ENCODE assay signal across 7 cellular contexts in genomic region chr11:34250732-34251639, GRCh38.
DNase-seq lines count a peak whose midpoint lies in the region; ATAC-seq, FAIRE-seq and TF ChIP-seq lines count a peak whose summit lies in the region.

No MANE protein-coding gene starts in this region.

- DNase-seq in RCC 7860 (ENCODE audit: low spot score): peak; percentile 69
- DNase-seq in head of caudate nucleus: peak; percentile 43 to 95 (median 78)
- DNase-seq in retinal pigment epithelial cell (ENCODE audit: low read depth): no peak
- no peak for DNase-seq in HuH-7 (ENCODE audit: low spot score)

- peak overlapping the region; percentile 12 for H3K4me3 ChIP-seq in retinal pigment epithelial cell (ENCODE audit: low read length)

- H3K27me3 Mint-ChIP-seq in activated T-helper 17 cell treated with anti-CD3 and anti-CD28 coated beads, Interleukin-2, amount 50 U/mL, for 72 hours: peaks cover 3% of the 10 kb centered on the region

- peak overlapping the region; percentile 46 for H3K4me3 Mint-ChIP-seq in activated T-helper 17 cell treated with anti-CD3 and anti-CD28 coated beads, Interleukin-2, amount 50 U/mL, for 72 hours

- no peaks in the 10 kb centered on the region for H3K36me3 Mint-ChIP-seq in activated T-helper 17 cell treated with anti-CD3 and anti-CD28 coated beads, Interleukin-2, amount 50 U/mL, for 72 hours (ENCODE audit: low read depth)

- peaks cover 36% of the 10 kb centered on the region for H3K4me1 Mint-ChIP-seq in activated T-helper 17 cell treated with anti-CD3 and anti-CD28 coated beads, Interleukin-2, amount 50 U/mL, for 72 hours

- TF ChIP-seq CTCF in retinal pigment epithelial cell (conservative IDR thresholded peaks at IDR 0.05; ENCODE audit: low read depth, low read length): no peak

- no peak overlapping the region for H3K27ac Mint-ChIP-seq in activated T-helper 17 cell treated with anti-CD3 and anti-CD28 coated beads, Interleukin-2, amount 50 U/mL, for 72 hours

- no peaks in the 10 kb centered on the region for H3K9me3 Mint-ChIP-seq in activated T-helper 17 cell treated with anti-CD3 and anti-CD28 coated beads, Interleukin-2, amount 50 U/mL, for 72 hours

- intact Hi-C loops in head of caudate nucleus (cut with DNase I): no loop called here

- ATAC-seq in GM19035 (IDR thresholded peaks at IDR 0.05; ENCODE audit: unreplicated experiment) (peak; percentile 87), HG03064 (IDR thresholded peaks at IDR 0.05; ENCODE audit: low read depth, unreplicated experiment) (peak; percentile 74)
- ATAC-seq in activated T-helper 17 cell treated with anti-CD3 and anti-CD28 coated beads, Interleukin-2, amount 50 U/mL, for 72 hours (replicated peaks): peak; percentile 96

- FAIRE-seq in RCC 7860 (lab: Jason Lieb, UNC): peak; percentile 58

Comparison
In these comparisons a context has a peak if more than half of its experiments do, and no peak if none do; other contexts are left out.
1. DNase-seq: peak in RCC 7860 (single experiment) and head of caudate nucleus (42 of 42); none in retinal pigment epithelial cell (single experiment) and HuH-7 (single experiment).
2. Peak in every context shown above with its lines, with median percentiles within 50 percentile points of each other: ATAC-seq.